10 cellular contexts compared by ENCODE assay signal in genomic region chr15:55588818-55589122, GRCh38. TPM values are rescaled to one million over a fixed set of nuclear protein-coding genes. Genes with fewer than 3 reads are reported as not detected.
DNase-seq lines count a peak whose midpoint lies in the region; ATAC-seq lines count a peak whose summit lies in the region.
"Had no signal": no experiment of that assay in that cellular context is flagged by ENCODE, and none has a peak within 500 bp of the region (broad histone marks: within the 10 kb centered on the region; RNA-seq: fewer than 3 reads in every experiment).

No MANE protein-coding gene starts in this region.

- ATAC-seq in activated T-cell treated with anti-CD3 and anti-CD28 coated beads, Interleukin-2, amount 50 U/mL, for 72 hours (replicated peaks in 1 of 2) = no peak
- ATAC-seq in HG02870 (IDR thresholded peaks at IDR 0.05; ENCODE audit: unreplicated experiment) (no peak), GM21381 (IDR thresholded peaks at IDR 0.05; ENCODE audit: unreplicated experiment) (no peak), HG03565 (IDR thresholded peaks at IDR 0.05; ENCODE audit: unreplicated experiment) (no peak)

- H3K9me3 ChIP-seq in iPS-18a (ENCODE audit: control insufficient read depth, low read depth, low read length) (no peaks in the 10 kb centered on the region), skeletal muscle tissue (ENCODE audit: control insufficient read depth in 3 of 3, low read length in 3 of 3) (no peaks in the 10 kb centered on the region)

- H3K9ac ChIP-seq in iPS-18a (ENCODE audit: low read length) (peak overlapping the region; percentile 55), skeletal muscle tissue (ENCODE audit: low read depth in 1 of 3, low read length in 3 of 3) (peak overlapping the region; percentile 80 to 93 (median 82))

- H3K4me1 Mint-ChIP-seq in activated T-cell treated with anti-CD3 and anti-CD28 coated beads, Interleukin-2, amount 50 U/mL, for 72 hours (ENCODE audit: low read depth) = no peaks in the 10 kb centered on the region

- no peaks in the 10 kb centered on the region for H3K4me1 ChIP-seq in iPS-18a (ENCODE audit: control insufficient read depth, low read depth, low read length)
- H3K4me1 ChIP-seq in skeletal muscle tissue (ENCODE audit: control insufficient read depth in 3 of 3, insufficient read depth in 3 of 3, low read length in 3 of 3) = peaks cover 2 to 20% (median 19%) of the 10 kb centered on the region in 3 donors

- no peaks in the 10 kb centered on the region for H3K9me3 Mint-ChIP-seq in activated T-cell treated with anti-CD3 and anti-CD28 coated beads, Interleukin-2, amount 50 U/mL, for 72 hours

- H3K4me3 Mint-ChIP-seq in activated T-cell treated with anti-CD3 and anti-CD28 coated beads, Interleukin-2, amount 50 U/mL, for 72 hours = peak overlapping the region; percentile 68 to 78

- H3K27me3 ChIP-seq in H7 (ENCODE audit: control insufficient read depth, insufficient read depth, low read length) (peaks cover 38% of the 10 kb centered on the region), iPS-18a (ENCODE audit: control insufficient read depth, insufficient read depth, low read length) (peaks cover 46% of the 10 kb centered on the region), skeletal muscle tissue (ENCODE audit: control insufficient read depth in 3 of 3, insufficient read depth in 3 of 3, low read length in 3 of 3) (no peaks in the 10 kb centered on the region)

- H3K4me3 ChIP-seq in H7 (ENCODE audit: insufficient read depth, low read depth, low read length) (peak overlapping the region; percentile 51), iPS-18a (ENCODE audit: low read length) (peak overlapping the region; percentile 78), skeletal muscle tissue (ENCODE audit: low read length in 3 of 3) (peak overlapping the region; percentile 80 to 88 (median 83))

- peaks cover 0 to 4% of the 10 kb centered on the region in 2 donors for H3K36me3 Mint-ChIP-seq in activated T-cell treated with anti-CD3 and anti-CD28 coated beads, Interleukin-2, amount 50 U/mL, for 72 hours (ENCODE audit: insufficient read depth in 2 of 2)

- H3K27ac ChIP-seq in iPS-18a (ENCODE audit: low read length) (no peak overlapping the region), skeletal muscle tissue (ENCODE audit: low read depth, low read length) (peak overlapping the region; percentile 82)

- H3K27me3 Mint-ChIP-seq in activated T-cell treated with anti-CD3 and anti-CD28 coated beads, Interleukin-2, amount 50 U/mL, for 72 hours (ENCODE audit: low read depth) = peaks cover 37% of the 10 kb centered on the region

- peak; percentile 48 for DNase-seq in H7
- DNase-seq in activated T-cell treated with anti-CD3 and anti-CD28 coated beads, Interleukin-2, amount 50 U/mL, for 72 hours = no peak
- DNase-seq in NCI-H526 (lab: John Stamatoyannopoulos, UW) = no peak
- DNase-seq: activated gamma-delta T cell treated with Interleukin-2 at 50 U/mL for 16 hours, NCI-H1694 had no signal

- H3K36me3 ChIP-seq in H7 (replicated peaks; ENCODE audit: control insufficient read depth, insufficient read depth, low read length) (no peaks in the 10 kb centered on the region), iPS-18a (ENCODE audit: control insufficient read depth, low read depth, low read length) (no peaks in the 10 kb centered on the region), skeletal muscle tissue (ENCODE audit: control insufficient read depth in 3 of 3, insufficient read depth in 3 of 3, low read length in 3 of 3) (peaks cover 0 to 3% (median 0%) of the 10 kb centered on the region in 3 donors)

- no peak overlapping the region for H3K27ac Mint-ChIP-seq in activated T-cell treated with anti-CD3 and anti-CD28 coated beads, Interleukin-2, amount 50 U/mL, for 72 hours

RNA-seq across cellular contexts. Expression of gene PYGO1, which starts 0.6 kb away (rescaled TPM):
- 0.24 and 0.59 TPM in 2 replicates for total RNA-seq in H7 (2014; rRNA removed; shearing (Covaris generic))
- total RNA-seq in activated T-cell treated with anti-CD3 and anti-CD28 coated beads, Interleukin-2, amount 50 U/mL, for 72 hours = not detected
- total RNA-seq in skeletal muscle tissue = 10.4 TPM
